ENCODE assay signal across 2 cellular contexts in the genomic region with DNA sequence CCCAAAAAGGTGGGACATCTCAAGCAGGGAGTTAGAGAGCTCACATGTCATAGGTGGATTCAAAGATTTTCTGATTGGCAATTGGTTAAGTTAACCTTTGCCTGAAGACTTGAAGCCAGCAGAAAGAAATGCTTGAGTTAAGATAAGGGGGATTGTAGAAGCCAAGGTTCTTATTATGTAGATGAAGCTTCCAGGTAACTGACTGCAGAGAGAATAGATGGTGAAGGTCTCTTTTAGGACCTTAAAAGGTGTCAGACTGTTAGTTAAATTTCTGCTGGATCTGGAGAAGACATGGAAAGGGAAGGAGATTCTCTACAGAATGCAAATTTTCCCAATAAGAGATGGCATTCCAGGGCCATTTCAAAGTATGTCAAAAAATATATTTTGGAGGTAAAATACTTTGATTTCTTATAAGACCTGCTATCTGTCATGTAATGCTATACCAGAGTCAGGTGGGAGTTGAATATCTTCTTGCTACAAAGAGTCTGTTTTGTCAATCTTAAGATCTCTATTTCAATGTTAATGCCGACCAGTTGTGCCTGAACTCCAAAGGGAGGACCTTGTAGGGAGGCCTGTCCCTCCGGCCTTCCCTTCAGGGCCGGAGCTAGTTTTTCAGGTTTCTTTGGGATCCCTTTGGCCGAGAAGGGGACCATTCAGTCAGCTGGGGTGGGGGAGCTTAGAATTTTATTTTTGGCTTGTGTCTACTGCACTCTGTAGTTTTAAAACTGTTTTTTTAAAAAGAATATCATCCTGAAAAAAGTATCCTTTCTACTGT.
TF ChIP-seq lines count a peak whose summit lies in the region.

No MANE protein-coding gene starts in this region.

TF ChIP-seq in GM23338, 12 proteins besides CTCF, POLR2A, EP300 and RAD21 (continued from another document and continues in another):
- no peak for TF ChIP-seq JUNB (IDR thresholded peaks at IDR 0.05; ENCODE audit: unreplicated experiment)
- TF ChIP-seq, protein P1, sequence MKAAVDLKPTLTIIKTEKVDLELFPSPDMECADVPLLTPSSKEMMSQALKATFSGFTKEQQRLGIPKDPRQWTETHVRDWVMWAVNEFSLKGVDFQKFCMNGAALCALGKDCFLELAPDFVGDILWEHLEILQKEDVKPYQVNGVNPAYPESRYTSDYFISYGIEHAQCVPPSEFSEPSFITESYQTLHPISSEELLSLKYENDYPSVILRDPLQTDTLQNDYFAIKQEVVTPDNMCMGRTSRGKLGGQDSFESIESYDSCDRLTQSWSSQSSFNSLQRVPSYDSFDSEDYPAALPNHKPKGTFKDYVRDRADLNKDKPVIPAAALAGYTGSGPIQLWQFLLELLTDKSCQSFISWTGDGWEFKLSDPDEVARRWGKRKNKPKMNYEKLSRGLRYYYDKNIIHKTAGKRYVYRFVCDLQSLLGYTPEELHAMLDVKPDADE (IDR thresholded peaks at IDR 0.05): no peak
- TF ChIP-seq EZH2 (IDR thresholded peaks at IDR 0.05; ENCODE audit: low read depth, unreplicated experiment): no peak
- TF ChIP-seq EZH2phosphoT487 (IDR thresholded peaks at IDR 0.05; ENCODE audit: unreplicated experiment): no peak
- TF ChIP-seq, protein P2, sequence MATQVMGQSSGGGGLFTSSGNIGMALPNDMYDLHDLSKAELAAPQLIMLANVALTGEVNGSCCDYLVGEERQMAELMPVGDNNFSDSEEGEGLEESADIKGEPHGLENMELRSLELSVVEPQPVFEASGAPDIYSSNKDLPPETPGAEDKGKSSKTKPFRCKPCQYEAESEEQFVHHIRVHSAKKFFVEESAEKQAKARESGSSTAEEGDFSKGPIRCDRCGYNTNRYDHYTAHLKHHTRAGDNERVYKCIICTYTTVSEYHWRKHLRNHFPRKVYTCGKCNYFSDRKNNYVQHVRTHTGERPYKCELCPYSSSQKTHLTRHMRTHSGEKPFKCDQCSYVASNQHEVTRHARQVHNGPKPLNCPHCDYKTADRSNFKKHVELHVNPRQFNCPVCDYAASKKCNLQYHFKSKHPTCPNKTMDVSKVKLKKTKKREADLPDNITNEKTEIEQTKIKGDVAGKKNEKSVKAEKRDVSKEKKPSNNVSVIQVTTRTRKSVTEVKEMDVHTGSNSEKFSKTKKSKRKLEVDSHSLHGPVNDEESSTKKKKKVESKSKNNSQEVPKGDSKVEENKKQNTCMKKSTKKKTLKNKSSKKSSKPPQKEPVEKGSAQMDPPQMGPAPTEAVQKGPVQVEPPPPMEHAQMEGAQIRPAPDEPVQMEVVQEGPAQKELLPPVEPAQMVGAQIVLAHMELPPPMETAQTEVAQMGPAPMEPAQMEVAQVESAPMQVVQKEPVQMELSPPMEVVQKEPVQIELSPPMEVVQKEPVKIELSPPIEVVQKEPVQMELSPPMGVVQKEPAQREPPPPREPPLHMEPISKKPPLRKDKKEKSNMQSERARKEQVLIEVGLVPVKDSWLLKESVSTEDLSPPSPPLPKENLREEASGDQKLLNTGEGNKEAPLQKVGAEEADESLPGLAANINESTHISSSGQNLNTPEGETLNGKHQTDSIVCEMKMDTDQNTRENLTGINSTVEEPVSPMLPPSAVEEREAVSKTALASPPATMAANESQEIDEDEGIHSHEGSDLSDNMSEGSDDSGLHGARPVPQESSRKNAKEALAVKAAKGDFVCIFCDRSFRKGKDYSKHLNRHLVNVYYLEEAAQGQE (IDR thresholded peaks at IDR 0.05; ENCODE audit: unreplicated experiment): no peak
- TF ChIP-seq ZNF331 (CRISPR knock-in tag; IDR thresholded peaks at IDR 0.05; ENCODE audit: low read depth): no peak
- TF ChIP-seq STAT1 (IDR thresholded peaks at IDR 0.05; ENCODE audit: unreplicated experiment): no peak

TF ChIP-seq in WTC11, 78 proteins besides CTCF, POLR2A, EP300 and RAD21 (continued from another document):
- TF ChIP-seq, protein P3, sequence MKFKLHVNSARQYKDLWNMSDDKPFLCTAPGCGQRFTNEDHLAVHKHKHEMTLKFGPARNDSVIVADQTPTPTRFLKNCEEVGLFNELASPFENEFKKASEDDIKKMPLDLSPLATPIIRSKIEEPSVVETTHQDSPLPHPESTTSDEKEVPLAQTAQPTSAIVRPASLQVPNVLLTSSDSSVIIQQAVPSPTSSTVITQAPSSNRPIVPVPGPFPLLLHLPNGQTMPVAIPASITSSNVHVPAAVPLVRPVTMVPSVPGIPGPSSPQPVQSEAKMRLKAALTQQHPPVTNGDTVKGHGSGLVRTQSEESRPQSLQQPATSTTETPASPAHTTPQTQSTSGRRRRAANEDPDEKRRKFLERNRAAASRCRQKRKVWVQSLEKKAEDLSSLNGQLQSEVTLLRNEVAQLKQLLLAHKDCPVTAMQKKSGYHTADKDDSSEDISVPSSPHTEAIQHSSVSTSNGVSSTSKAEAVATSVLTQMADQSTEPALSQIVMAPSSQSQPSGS (CRISPR knock-in tag; IDR thresholded peaks at IDR 0.05; ENCODE audit: borderline replicate concordance, low read depth): no peak
- no peak for TF ChIP-seq SP1 (CRISPR knock-in tag; conservative IDR thresholded peaks at IDR 0.05)
- TF ChIP-seq FOXJ3 (CRISPR knock-in tag; IDR thresholded peaks at IDR 0.05; ENCODE audit: borderline replicate concordance): no peak
- TF ChIP-seq TCF7 (CRISPR knock-in tag; IDR thresholded peaks at IDR 0.05; ENCODE audit: low read depth): no peak
- TF ChIP-seq FOXP1 (CRISPR knock-in tag; IDR thresholded peaks at IDR 0.05; ENCODE audit: borderline replicate concordance): no peak
- TF ChIP-seq, protein P4, sequence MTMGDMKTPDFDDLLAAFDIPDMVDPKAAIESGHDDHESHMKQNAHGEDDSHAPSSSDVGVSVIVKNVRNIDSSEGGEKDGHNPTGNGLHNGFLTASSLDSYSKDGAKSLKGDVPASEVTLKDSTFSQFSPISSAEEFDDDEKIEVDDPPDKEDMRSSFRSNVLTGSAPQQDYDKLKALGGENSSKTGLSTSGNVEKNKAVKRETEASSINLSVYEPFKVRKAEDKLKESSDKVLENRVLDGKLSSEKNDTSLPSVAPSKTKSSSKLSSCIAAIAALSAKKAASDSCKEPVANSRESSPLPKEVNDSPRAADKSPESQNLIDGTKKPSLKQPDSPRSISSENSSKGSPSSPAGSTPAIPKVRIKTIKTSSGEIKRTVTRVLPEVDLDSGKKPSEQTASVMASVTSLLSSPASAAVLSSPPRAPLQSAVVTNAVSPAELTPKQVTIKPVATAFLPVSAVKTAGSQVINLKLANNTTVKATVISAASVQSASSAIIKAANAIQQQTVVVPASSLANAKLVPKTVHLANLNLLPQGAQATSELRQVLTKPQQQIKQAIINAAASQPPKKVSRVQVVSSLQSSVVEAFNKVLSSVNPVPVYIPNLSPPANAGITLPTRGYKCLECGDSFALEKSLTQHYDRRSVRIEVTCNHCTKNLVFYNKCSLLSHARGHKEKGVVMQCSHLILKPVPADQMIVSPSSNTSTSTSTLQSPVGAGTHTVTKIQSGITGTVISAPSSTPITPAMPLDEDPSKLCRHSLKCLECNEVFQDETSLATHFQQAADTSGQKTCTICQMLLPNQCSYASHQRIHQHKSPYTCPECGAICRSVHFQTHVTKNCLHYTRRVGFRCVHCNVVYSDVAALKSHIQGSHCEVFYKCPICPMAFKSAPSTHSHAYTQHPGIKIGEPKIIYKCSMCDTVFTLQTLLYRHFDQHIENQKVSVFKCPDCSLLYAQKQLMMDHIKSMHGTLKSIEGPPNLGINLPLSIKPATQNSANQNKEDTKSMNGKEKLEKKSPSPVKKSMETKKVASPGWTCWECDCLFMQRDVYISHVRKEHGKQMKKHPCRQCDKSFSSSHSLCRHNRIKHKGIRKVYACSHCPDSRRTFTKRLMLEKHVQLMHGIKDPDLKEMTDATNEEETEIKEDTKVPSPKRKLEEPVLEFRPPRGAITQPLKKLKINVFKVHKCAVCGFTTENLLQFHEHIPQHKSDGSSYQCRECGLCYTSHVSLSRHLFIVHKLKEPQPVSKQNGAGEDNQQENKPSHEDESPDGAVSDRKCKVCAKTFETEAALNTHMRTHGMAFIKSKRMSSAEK (CRISPR knock-in tag; IDR thresholded peaks at IDR 0.05; ENCODE audit: borderline replicate concordance): no peak
- TF ChIP-seq, protein P5, sequence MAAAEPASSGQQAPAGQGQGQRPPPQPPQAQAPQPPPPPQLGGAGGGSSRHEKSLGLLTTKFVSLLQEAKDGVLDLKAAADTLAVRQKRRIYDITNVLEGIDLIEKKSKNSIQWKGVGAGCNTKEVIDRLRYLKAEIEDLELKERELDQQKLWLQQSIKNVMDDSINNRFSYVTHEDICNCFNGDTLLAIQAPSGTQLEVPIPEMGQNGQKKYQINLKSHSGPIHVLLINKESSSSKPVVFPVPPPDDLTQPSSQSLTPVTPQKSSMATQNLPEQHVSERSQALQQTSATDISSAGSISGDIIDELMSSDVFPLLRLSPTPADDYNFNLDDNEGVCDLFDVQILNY (CRISPR knock-in tag; IDR thresholded peaks at IDR 0.05): no peak
- TF ChIP-seq EMX1 (CRISPR knock-in tag; IDR thresholded peaks at IDR 0.05): no peak
- TF ChIP-seq, protein P6, sequence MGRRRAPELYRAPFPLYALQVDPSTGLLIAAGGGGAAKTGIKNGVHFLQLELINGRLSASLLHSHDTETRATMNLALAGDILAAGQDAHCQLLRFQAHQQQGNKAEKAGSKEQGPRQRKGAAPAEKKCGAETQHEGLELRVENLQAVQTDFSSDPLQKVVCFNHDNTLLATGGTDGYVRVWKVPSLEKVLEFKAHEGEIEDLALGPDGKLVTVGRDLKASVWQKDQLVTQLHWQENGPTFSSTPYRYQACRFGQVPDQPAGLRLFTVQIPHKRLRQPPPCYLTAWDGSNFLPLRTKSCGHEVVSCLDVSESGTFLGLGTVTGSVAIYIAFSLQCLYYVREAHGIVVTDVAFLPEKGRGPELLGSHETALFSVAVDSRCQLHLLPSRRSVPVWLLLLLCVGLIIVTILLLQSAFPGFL (CRISPR knock-in tag; IDR thresholded peaks at IDR 0.05; ENCODE audit: borderline replicate concordance): no peak
- TF ChIP-seq, protein P7, sequence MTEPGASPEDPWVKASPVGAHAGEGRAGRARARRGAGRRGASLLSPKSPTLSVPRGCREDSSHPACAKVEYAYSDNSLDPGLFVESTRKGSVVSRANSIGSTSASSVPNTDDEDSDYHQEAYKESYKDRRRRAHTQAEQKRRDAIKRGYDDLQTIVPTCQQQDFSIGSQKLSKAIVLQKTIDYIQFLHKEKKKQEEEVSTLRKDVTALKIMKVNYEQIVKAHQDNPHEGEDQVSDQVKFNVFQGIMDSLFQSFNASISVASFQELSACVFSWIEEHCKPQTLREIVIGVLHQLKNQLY (CRISPR knock-in tag; IDR thresholded peaks at IDR 0.05): no peak
- TF ChIP-seq GRHL2 (CRISPR knock-in tag; IDR thresholded peaks at IDR 0.05; ENCODE audit: insufficient replicate concordance, severe bottlenecking): no peak
- TF ChIP-seq TP53 (CRISPR knock-in tag; IDR thresholded peaks at IDR 0.05): no peak
- TF ChIP-seq IRF2 (CRISPR knock-in tag; IDR thresholded peaks at IDR 0.05; ENCODE audit: borderline replicate concordance, low read depth): no peak
- no peak for TF ChIP-seq TEAD4 (CRISPR knock-in tag; IDR thresholded peaks at IDR 0.05)
- TF ChIP-seq SMAD4 (CRISPR knock-in tag; IDR thresholded peaks at IDR 0.05): no peak
TF ChIP-seq in WTC11: peak in this region for 0.
